Comparison of ENCODE assay signal across 8 cellular contexts in genomic region chr20:62603021-62603906, GRCh38. TPM values are rescaled to one million over a fixed set of nuclear protein-coding genes. Genes with fewer than 3 reads are reported as not detected.
A peak's percentile ranks its signal among the peaks of the same experiment; 100 is the strongest.
DNase-seq lines count a peak whose midpoint lies in the region; ATAC-seq and TF ChIP-seq lines count a peak whose summit lies in the region.

No MANE protein-coding gene starts in this region.

- no peaks in the 10 kb centered on the region for H3K9me2 ChIP-seq in OCI-LY7 (ENCODE audit: insufficient read depth, low read length)

- no peak overlapping the region for H2AFZ ChIP-seq in OCI-LY7 (ENCODE audit: low read length)

- H3K9me3 ChIP-seq in OCI-LY7 (ENCODE audit: low read length) (no peaks in the 10 kb centered on the region), heart right ventricle (no peaks in the 10 kb centered on the region)

- H3K27ac ChIP-seq in OCI-LY7 (ENCODE audit: low read depth, low read length, poor library complexity, severe bottlenecking) (no peak overlapping the region), heart right ventricle (peak overlapping the region in 9 of 10 donors; percentile 9 to 86 (median 32))

- intact Hi-C loops in OCI-LY7 (cut with micrococcal nuclease; ENCODE audit: unreplicated experiment) (no loop called here), heart right ventricle (cut with DNase I) (loop anchor here in 4 of 10 donors (10.0 kb wide), 3 partner anchors 88 to 198 kb away; partner anchors contain the start of gene CABLES2 (in 1 of the 4))

- H3K4me3 ChIP-seq in OCI-LY7 (ENCODE audit: low read depth, low read length, poor library complexity, severe bottlenecking): no peak overlapping the region
- H3K4me3 ChIP-seq in heart right ventricle: peak overlapping the region in 3 of 10 donors; percentile 2 to 41 (median 15)

- peaks cover 0 to 20% (median 3%) of the 10 kb centered on the region in 7 donors for H3K27me3 ChIP-seq in heart right ventricle

- H3K79me2 ChIP-seq in OCI-LY7 (ENCODE audit: insufficient read depth, low read depth, low read length): no peaks in the 10 kb centered on the region

- no peaks in the 10 kb centered on the region for H4K20me1 ChIP-seq in OCI-LY7 (ENCODE audit: insufficient read depth, low read length)

- ATAC-seq in heart right ventricle (peak; percentile 67 to 93 (median 76)), HG03097 (IDR thresholded peaks at IDR 0.05; ENCODE audit: low FRiP score, unreplicated experiment) (no peak)

- 37 to 40% methylated on average over 23 to 26 of the region's 26 CpGs for WGBS in heart right ventricle, 2 donors

- BruUV-seq in OCI-LY7 (replicated peaks; lab: Mats Ljungman, UMichigan): no TSS peak

- H3K36me3 ChIP-seq in OCI-LY7 (ENCODE audit: insufficient read depth, low read length) (no peaks in the 10 kb centered on the region), heart right ventricle (no peaks in the 10 kb centered on the region)

- H3K4me1 ChIP-seq in OCI-LY7 (ENCODE audit: insufficient read depth, low read length, poor library complexity, severe bottlenecking): peaks cover 53% of the 10 kb centered on the region
- H3K4me1 ChIP-seq in heart right ventricle: peaks cover 7 to 63% (median 28%) of the 10 kb centered on the region in 9 donors

- CTCF ChIA-PET in OCI-LY7 (lab: Charles Lee; ENCODE audit: unreplicated experiment): no interaction called here

- no peak for TF ChIP-seq CTCF in OCI-LY7 (conservative IDR thresholded peaks at IDR 0.05; ENCODE audit: low read length)
- TF ChIP-seq CTCF in heart right ventricle (IDR thresholded peaks at IDR 0.05): no peak

- POLR2A ChIA-PET in OCI-LY7 (lab: Charles Lee): interaction anchor here (0.6 to 0.9 kb wide), 2 partner anchors 191 to 338 kb away, joined by 3 to 5 read pairs; no protein-coding TSS in a partner anchor

- DNase-seq in DMS153 (lab: John Stamatoyannopoulos, UW) (peak; percentile 56), DMS153 treated with DMSO at 0.1 percent for 48 hours (lab: John Stamatoyannopoulos, UW; ENCODE audit: unreplicated experiment) (no peak), OCI-LY7 (ENCODE audit: low spot score) (peak; percentile 31), heart right ventricle (peak; percentile 54 to 61), NCI-H524 (lab: John Stamatoyannopoulos, UW) (no peak)
- peak; percentile 24 for DNase-seq in activated effector memory CD4-positive, alpha-beta T cell treated with Interleukin-2 at 50 U/mL for 16 hours
- DNase-seq in stimulated activated CD4-positive, alpha-beta T cell treated with anti-CD3 and anti-CD28 coated beads, Interleukin-2, amount 100 ng/mL, for 24 hours: peak; percentile 37 to 47

- H3K4me2 ChIP-seq in OCI-LY7 (ENCODE audit: low read length): no peak overlapping the region; the same call in 1 of the 2 replicates

RNA-seq across cellular contexts. Expression of gene SLCO4A1, which starts 39.0 kb away (rescaled TPM):
- total RNA-seq in OCI-LY7 (2014; rRNA removed; shearing (Covaris generic)): 34.4 and 52.4 TPM in 2 replicates
- 30.4 and 34.3 TPM in 2 replicates for total RNA-seq in OCI-LY7 (2022)
- total RNA-seq in heart right ventricle: 10 to 100 TPM in 3 of 10 donors, 1 to 10 TPM in 7; 1.5 to 34.3 (median 4.9) TPM
- polyA plus RNA-seq in heart right ventricle: 10 to 100 TPM; 21.7 to 52.7 TPM

Comparison
In these comparisons a context has a peak if more than half of its experiments do, and no peak if none do; other contexts are left out.
1. DNase-seq: peak in DMS153 (single experiment), OCI-LY7 (single experiment), activated effector memory CD4-positive, alpha-beta T cell treated with Interleukin-2 at 50 U/mL for 16 hours (single experiment), heart right ventricle (2 of 2) and stimulated activated CD4-positive, alpha-beta T cell treated with anti-CD3 and anti-CD28 coated beads, Interleukin-2, amount 100 ng/mL, for 24 hours (2 of 2); none in DMS153 treated with DMSO at 0.1 percent for 48 hours (single experiment) and NCI-H524 (0 of 2).